31 cellular contexts compared by ENCODE assay signal in genomic region chr1:56442456-56442855, GRCh38.
"Had no signal": no experiment of that assay in that cellular context is flagged by ENCODE, and none has a peak within 500 bp of the region (broad histone marks: within the 10 kb centered on the region; RNA-seq: fewer than 3 reads in every experiment).

No MANE protein-coding gene starts in this region.

- H3K27ac ChIP-seq: adrenal gland, body of pancreas, esophagus muscularis mucosa, gastroesophageal sphincter, WERI-Rb-1 had no signal

- DNase-seq: activated B cell treated with CpG ODN at 0.5 μM for 24 hours; activated CD4-positive, alpha-beta T cell treated with anti-CD3 and anti-CD28 coated beads for 48 hours; activated CD4-positive, alpha-beta T cell treated with anti-CD3 and anti-CD28 coated beads, Interleukin-2, amount 50 U/mL, for 1 hour; activated CD4-positive, alpha-beta T cell treated with anti-CD3 and anti-CD28 coated beads, Interleukin-2, amount 50 U/mL, for 48 hours; activated CD8-positive, alpha-beta memory T cell treated with anti-CD3 and anti-CD28 coated beads, Interleukin-2, amount 10 ng/mL, durations not matched to agents 7 days and 5 days; activated CD8-positive, alpha-beta memory T cell treated with anti-CD3 and anti-CD28 coated beads, Interleukin-2, amount 50 U/mL, for 4 hours; activated CD8-positive, alpha-beta T cell treated with anti-CD3 and anti-CD28 coated beads, Interleukin-2, amount 10 ng/mL, durations not matched to agents 7 days and 5 days; activated effector memory CD4-positive, alpha-beta T cell treated with anti-CD3 and anti-CD28 coated beads, Interleukin-2, amount 50 U/mL, for 16 hours; activated naive CD4-positive, alpha-beta T cell treated with anti-CD3 and anti-CD28 coated beads for 36 hours; activated naive CD8-positive, alpha-beta T cell treated with anti-CD3 and anti-CD28 coated beads for 36 hours; activated naive CD8-positive, alpha-beta T cell treated with anti-CD3 and anti-CD28 coated beads, Interleukin-2, amount 50 U/mL, for 24 hours; activated T-cell treated with anti-CD3 and anti-CD28 coated beads, Interleukin-2, amount 50 U/mL, for 1 hour; activated T-cell treated with anti-CD3 and anti-CD28 coated beads, Interleukin-2, amount 50 U/mL, for 48 hours; adrenal gland; amygdala; aorta; body of pancreas; caudate nucleus; cortex of kidney; dermis blood vessel endothelial cell; effector CD4-positive, alpha-beta T cell; effector memory CD8-positive, alpha-beta T cell; erythroblast; foreskin melanocyte; T-helper 1 cell; T-helper 17 cell; T1000; WERI-Rb-1 had no signal

- H3K36me3 ChIP-seq: adrenal gland, esophagus muscularis mucosa, gastroesophageal sphincter, WERI-Rb-1 had no signal

- H3K27me3 ChIP-seq: adrenal gland, body of pancreas, esophagus muscularis mucosa, gastroesophageal sphincter had no signal

- ATAC-seq: activated CD4-positive, CD25-positive, alpha-beta regulatory T cell treated with anti-CD3 and anti-CD28 coated beads, Interleukin-2, amount 50 U/mL, for 24 hours; activated CD8-positive, alpha-beta memory T cell treated with anti-CD3 and anti-CD28 coated beads, Interleukin-2, amount 10 ng/mL, durations not matched to agents 7 days and 5 days; activated CD8-positive, alpha-beta T cell treated with anti-CD3 and anti-CD28 coated beads, Interleukin-2, amount 10 ng/mL, durations not matched to agents 7 days and 5 days; activated naive CD8-positive, alpha-beta T cell treated with anti-CD3 and anti-CD28 coated beads, Interleukin-2, amount 50 U/mL, for 24 hours; body of pancreas; effector memory CD8-positive, alpha-beta T cell; gastroesophageal sphincter; T-helper 17 cell had no signal

- H3K4me3 ChIP-seq: adrenal gland, body of pancreas, esophagus muscularis mucosa, gastroesophageal sphincter had no signal

- H3K9me3 ChIP-seq: adrenal gland, body of pancreas, esophagus muscularis mucosa, gastroesophageal sphincter had no signal
